ENCODE assay signal across 8 cellular contexts in genomic region chr12:79935021-79935623, GRCh38. TPM values are rescaled to one million over a fixed set of nuclear protein-coding genes. Genes with fewer than 3 reads are reported as not detected.
A peak's percentile ranks its signal among the peaks of the same experiment; 100 is the strongest.
DNase-seq lines count a peak whose midpoint lies in the region; ATAC-seq, FAIRE-seq and TF ChIP-seq lines count a peak whose summit lies in the region.

TSS of gene PPP1R12A (minus strand) at chr12:79935097. CDS start at chr12:79934931, 166 bp downstream.

- H3K4me2 ChIP-seq in OCI-LY3 (ENCODE audit: low read length) (peak within 1 kb of the TSS; percentile 87), endothelial cell of umbilical vein (ENCODE audit: insufficient read depth, low read length) (peak within 1 kb of the TSS; percentile 95)

- peak within 1 kb of the TSS; percentile 96 for H3K4me3 ChIP-seq in OCI-LY3 (ENCODE audit: low read length)
- peak within 1 kb of the TSS; percentile 69 to 97 (median 84) for H3K4me3 ChIP-seq in endothelial cell of umbilical vein (replicated peaks in 1 of 3; ENCODE audit: insufficient read depth in 1 of 3, low read depth in 1 of 3, low read length in 3 of 3)

- DNase-seq in D721Med (ENCODE audit: insufficient read length, low spot score) (peak; percentile 25), HuH-7 (ENCODE audit: low spot score) (peak; percentile 87), activated T-cell treated with anti-CD3 and anti-CD28 coated beads for 1 hour (ENCODE audit: low read depth) (peak; percentile 90), endothelial cell of umbilical vein (ENCODE audit: low read depth, low spot score) (peak; percentile 99), middle frontal gyrus (ENCODE audit: extremely low spot score, low spot score) (peak; percentile 96)
- DNase-seq in stimulated activated CD8-positive, alpha-beta memory T cell treated with anti-CD3 and anti-CD28 coated beads, Interleukin-2, amount 100 ng/mL, for 48 hours (ENCODE audit: low read depth in 2 of 2): peak; percentile 93 to 94

- H3K27me3 ChIP-seq in OCI-LY3 (ENCODE audit: low read depth, low read length) (no peaks in the 10 kb centered on the region), endothelial cell of umbilical vein (ENCODE audit: control insufficient read depth in 2 of 2, insufficient read depth in 2 of 2, low read length in 2 of 2) (no peaks in the 10 kb centered on the region)

- dilution Hi-C loops in endothelial cell of umbilical vein (cut with MboI; ENCODE audit: extremely low pct_ligation_motif_present, low sequenced_read_pairs): no loop called here

- intact Hi-C loops in endothelial cell of umbilical vein (cut with micrococcal nuclease): loop anchor here (1.0 to 10.0 kb wide), 8 partner anchors 165 to 526 kb away; no protein-coding TSS in a partner anchor

- H3K4me1 ChIP-seq in OCI-LY3 (ENCODE audit: low read length) (peaks cover 20% of the 10 kb centered on the region), endothelial cell of umbilical vein (ENCODE audit: control insufficient read depth, extremely low read depth, insufficient read depth, low read length) (peaks cover 22% of the 10 kb centered on the region)

- no TSS peak for BruUV-seq in endothelial cell of umbilical vein (replicated peaks; lab: Mats Ljungman, UMichigan)

- H3K9me3 ChIP-seq in OCI-LY3 (ENCODE audit: insufficient read depth, low read length) (no peaks in the 10 kb centered on the region), endothelial cell of umbilical vein (replicated peaks; ENCODE audit: control insufficient read depth, insufficient read depth, low read length) (no peaks in the 10 kb centered on the region)

- H3K27ac ChIP-seq in OCI-LY3 (ENCODE audit: low read length): peak within 1 kb of the TSS; percentile 62
- peak within 1 kb of the TSS; percentile 82 for H3K27ac ChIP-seq in endothelial cell of umbilical vein (ENCODE audit: insufficient read depth, low read depth, low read length)

- H2AFZ ChIP-seq in OCI-LY3 (ENCODE audit: low read depth, low read length): peak within 1 kb of the TSS; percentile 87
- H2AFZ ChIP-seq in endothelial cell of umbilical vein (ENCODE audit: low read depth, low read length): peak within 1 kb of the TSS; percentile 75

- ATAC-seq in GM21515 (IDR thresholded peaks at IDR 0.05; ENCODE audit: unreplicated experiment): peak; percentile 88

- peak; percentile 92 for TF ChIP-seq POLR2A in endothelial cell of umbilical vein (IDR thresholded peaks at IDR 0.05; ENCODE audit: low read depth, low read length)

- POLR2A ChIA-PET in endothelial cell of umbilical vein (lab: Charles Lee): interaction anchor here (0.6 kb wide), 1 partner anchor 16 kb away, joined by 5 read pairs; no protein-coding TSS in a partner anchor

- CTCF ChIA-PET in endothelial cell of umbilical vein (lab: Charles Lee): interaction anchor here (1.1 to 2.9 kb wide), 3 partner anchors 10 to 252 kb away, joined by 3 to 14 read pairs (median 5); no protein-coding TSS in a partner anchor

- H3K36me3 ChIP-seq in OCI-LY3 (replicated peaks; ENCODE audit: low read depth, low read length) (no peaks in the 10 kb centered on the region), endothelial cell of umbilical vein (ENCODE audit: control insufficient read depth in 2 of 2, extremely low read depth in 1 of 2, insufficient read depth in 2 of 2, low read length in 2 of 2) (no peaks in the 10 kb centered on the region)

- H3K9ac ChIP-seq in OCI-LY3 (ENCODE audit: low read length) (peak within 1 kb of the TSS; percentile 91), endothelial cell of umbilical vein (replicated peaks; ENCODE audit: extremely low read depth, insufficient read depth, low read length) (peak within 1 kb of the TSS; percentile 91)

- FAIRE-seq in D721Med (lab: Jason Lieb, UNC): no peak
- peak; percentile 91 for FAIRE-seq in endothelial cell of umbilical vein (lab: Jason Lieb, UNC)

- H4K20me1 ChIP-seq in OCI-LY3 (ENCODE audit: insufficient read depth, low read length) (peaks cover 32% of the 10 kb centered on the region), endothelial cell of umbilical vein (replicated peaks; ENCODE audit: control insufficient read depth, extremely low read depth, insufficient read depth, low read length) (peaks cover 9% of the 10 kb centered on the region)

- no peaks in the 10 kb centered on the region for H3K9me1 ChIP-seq in endothelial cell of umbilical vein (replicated peaks; ENCODE audit: control insufficient read depth, extremely low read depth, insufficient read depth, low read length)

- TF ChIP-seq CTCF in D721Med (IDR thresholded peaks at IDR 0.05; ENCODE audit: insufficient read depth, missing control alignments) (no peak), OCI-LY3 (IDR thresholded peaks at IDR 0.05; ENCODE audit: low read depth, low read length) (no peak), endothelial cell of umbilical vein (IDR thresholded peaks at IDR 0.05; ENCODE audit: extremely low read depth in 1 of 2, insufficient read depth in 1 of 2, low read depth in 1 of 2, low read length in 2 of 2) (peak in 1 of 2 donors; percentile 14)

- H3K79me2 ChIP-seq in OCI-LY3 (ENCODE audit: low read length) (peaks cover 53% of the 10 kb centered on the region), endothelial cell of umbilical vein (ENCODE audit: control insufficient read depth, insufficient read depth, low read length) (peaks cover 53% of the 10 kb centered on the region)

TF ChIP-seq in endothelial cell of umbilical vein, 7 proteins besides CTCF, POLR2A, EP300 and RAD21:
- TF ChIP-seq MYC (IDR thresholded peaks at IDR 0.05; ENCODE audit: low read depth, low read length) (no peak), POLR2AphosphoS5 (IDR thresholded peaks at IDR 0.05; ENCODE audit: insufficient read depth, low read depth, low read length) (peak; percentile 80)

RNA-seq across cellular contexts. Expression of gene PPP1R12A, which starts in this region (rescaled TPM):
- 83.9 and 86.8 TPM in 2 replicates for total RNA-seq in endothelial cell of umbilical vein
- polyA plus RNA-seq in endothelial cell of umbilical vein: 10.4 and 12.9 TPM in 2 replicates
- 14.5 and 16.7 TPM in 2 replicates for polyA plus RNA-seq in endothelial cell of umbilical vein (2011; cell fraction: cytosol; rRNA removed)
- 77.5 and 103 TPM in 2 replicates for polyA plus RNA-seq in endothelial cell of umbilical vein (2011; cell fraction: nucleus; rRNA removed)
- 39.6 and 48.1 TPM in 2 replicates for polyA plus RNA-seq in endothelial cell of umbilical vein (2012)
- polyA minus RNA-seq in endothelial cell of umbilical vein: 94.7 and 113 TPM in 2 replicates
- polyA minus RNA-seq in endothelial cell of umbilical vein (2011; cell fraction: cytosol; rRNA and poly(A)+ RNA removed): 38.6 TPM
- polyA minus RNA-seq in endothelial cell of umbilical vein (2011; cell fraction: nucleus; rRNA and poly(A)+ RNA removed): 219 and 241 TPM in 2 replicates

Comparison
In these comparisons a context has a peak if more than half of its experiments do, and no peak if none do; other contexts are left out.
1. Peak in every context shown above with its lines: DNase-seq, ATAC-seq, H3K4me3 ChIP-seq and H3K27ac ChIP-seq.
2. DNase-seq: peak in every context shown above with its lines; median percentile 99 in endothelial cell of umbilical vein; 96 in middle frontal gyrus; 94 in stimulated activated CD8-positive, alpha-beta memory T cell treated with anti-CD3 and anti-CD28 coated beads, Interleukin-2, amount 100 ng/mL, for 48 hours; 90 in activated T-cell treated with anti-CD3 and anti-CD28 coated beads for 1 hour; 87 in HuH-7; 25 in D721Med.